ENCODE assay signal across 17 cellular contexts in the genomic region with DNA sequence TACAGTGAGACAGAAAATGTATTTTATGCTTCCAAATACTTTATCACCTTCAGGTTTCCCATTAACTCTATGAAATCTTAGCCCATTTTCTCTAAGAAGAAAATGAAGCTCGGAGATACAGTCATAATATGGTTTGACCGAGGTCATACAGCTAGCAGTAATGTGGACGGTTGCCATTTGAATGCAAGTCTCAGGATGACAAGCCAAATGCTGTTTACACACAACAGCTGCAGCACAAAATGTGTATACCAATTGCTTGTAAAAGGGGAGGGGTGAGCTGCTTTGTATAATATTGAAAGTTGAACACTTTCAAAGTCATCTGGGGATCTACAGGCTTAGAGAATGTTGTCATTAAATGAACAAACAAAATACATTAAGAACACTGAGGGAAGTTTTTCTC.
DNase-seq lines count a peak whose midpoint lies in the region; ATAC-seq and TF ChIP-seq lines count a peak whose summit lies in the region.
"Had no signal": no experiment of that assay in that cellular context is flagged by ENCODE, and none has a peak within 500 bp of the region (broad histone marks: within the 10 kb centered on the region; RNA-seq: fewer than 3 reads in every experiment).

No MANE protein-coding gene starts in this region.

- no peak overlapping the region for H3K27ac ChIP-seq in right cardiac atrium (ENCODE audit: low read length)
- H3K27ac ChIP-seq: HL-60, KMS-11 had no signal

- DNase-seq in MG63 (peak; percentile 10), fibroblast of villous mesenchyme (ENCODE audit: low read depth) (peak; percentile 1), posterior vena cava (ENCODE audit: low spot score) (no peak), right cardiac atrium (no peak), ACHN (no peak)
- no peak for DNase-seq in activated CD8-positive, alpha-beta memory T cell treated with anti-CD3 and anti-CD28 coated beads, Interleukin-2, amount 50 U/mL, for 48 hours
- DNase-seq: activated CD4-positive, alpha-beta T cell treated with anti-CD3 and anti-CD28 coated beads, Interleukin-2, amount 50 U/mL, for 4 hours; activated T-cell treated with anti-CD3 and anti-CD28 coated beads, Interleukin-2, amount 50 U/mL, for 72 hours; Caco-2; central memory CD4-positive, alpha-beta T cell; effector memory CD8-positive, alpha-beta T cell; GDM1; NCI-H146 had no signal

- intact Hi-C loops in posterior vena cava (cut with DNase I), result no loop called here
- intact Hi-C loops in right cardiac atrium (cut with DNase I), result no loop called here

- in situ Hi-C loops in ACHN (cut with HindIII; ENCODE audit: low pct_ligation_motif_present, low pct_unique_long_range_greater_than_20kb, low sequenced_read_pairs), result no loop called here

- peak; percentile 82 for ATAC-seq in GM18870 (IDR thresholded peaks at IDR 0.05; ENCODE audit: unreplicated experiment)
- ATAC-seq in HG02798 (IDR thresholded peaks at IDR 0.05; ENCODE audit: poor library complexity, unreplicated experiment), result peak; percentile 64
- ATAC-seq in right cardiac atrium, result no peak
- ATAC-seq: activated T-cell treated with anti-CD3 and anti-CD28 coated beads, Interleukin-2, amount 50 U/mL, for 72 hours; effector memory CD8-positive, alpha-beta T cell had no signal

- no peaks in the 10 kb centered on the region for H3K4me1 ChIP-seq in right cardiac atrium (ENCODE audit: control insufficient read depth, insufficient read depth, low read length)
- H3K4me1 ChIP-seq: Caco-2 had no signal

- H3K36me3 ChIP-seq in MG63, result no peaks in the 10 kb centered on the region

- H3K4me3 ChIP-seq in MG63 (no peak overlapping the region), fibroblast of villous mesenchyme (ENCODE audit: low read depth, low read length) (no peak overlapping the region), right cardiac atrium (ENCODE audit: low read length) (no peak overlapping the region)

- no peaks in the 10 kb centered on the region for H3K9me3 ChIP-seq in MG63
- H3K9me3 ChIP-seq in right cardiac atrium (ENCODE audit: control insufficient read depth, low read length), result no peaks in the 10 kb centered on the region
- H3K9me3 ChIP-seq: Caco-2 had no signal

- TF ChIP-seq CTCF in fibroblast of villous mesenchyme (IDR thresholded peaks at IDR 0.05; ENCODE audit: insufficient read depth, low read depth, low read length), result no peak

- H3K27me3 ChIP-seq in MG63 (no peaks in the 10 kb centered on the region), right cardiac atrium (ENCODE audit: control insufficient read depth, insufficient read depth) (no peaks in the 10 kb centered on the region)

- WGBS in right cardiac atrium, result 53% methylated on average over 3 of the region's 3 CpGs

Comparison
In these comparisons a context has a peak if more than half of its experiments do, and no peak if none do; other contexts are left out.
1. ATAC-seq: peak in GM18870 (single experiment) and HG02798 (single experiment); none in right cardiac atrium (0 of 2).
2. DNase-seq: peak in MG63 (single experiment) and fibroblast of villous mesenchyme (single experiment); none in posterior vena cava (single experiment), activated CD8-positive, alpha-beta memory T cell treated with anti-CD3 and anti-CD28 coated beads, Interleukin-2, amount 50 U/mL, for 48 hours (single experiment), right cardiac atrium (0 of 3) and ACHN (single experiment).